Comparison of ENCODE assay signal across 1 cellular context in the genomic region with DNA sequence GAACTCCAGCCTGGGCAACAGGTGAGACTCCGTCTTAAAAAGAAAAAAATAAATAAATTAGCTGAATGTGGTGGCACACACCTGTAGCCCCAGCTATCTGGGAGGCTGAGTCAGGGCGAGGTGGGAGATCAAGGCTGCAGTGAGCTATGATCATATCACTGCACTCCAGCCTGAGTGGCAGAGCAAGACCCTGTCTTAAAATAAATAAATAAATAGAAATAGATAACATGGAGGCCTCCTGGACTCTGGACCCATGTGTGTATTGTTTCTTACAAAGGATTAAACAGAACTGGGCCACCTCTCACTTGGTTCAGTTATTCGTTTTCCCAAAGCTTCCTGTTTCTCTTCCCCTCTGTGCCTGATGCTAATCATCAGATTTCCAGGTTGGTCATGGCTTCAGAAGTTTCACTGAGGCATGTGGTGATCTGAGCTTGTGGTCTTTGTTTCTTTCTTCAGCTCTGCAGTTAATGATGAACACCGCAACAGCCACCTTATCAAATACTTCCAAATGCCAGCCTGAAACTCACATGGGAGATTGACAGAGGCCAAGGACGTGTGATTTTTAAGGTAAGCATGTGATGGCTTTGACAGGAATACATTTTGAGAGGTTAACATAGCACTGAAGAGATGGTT.
TF ChIP-seq lines count a peak whose summit lies in the region.

No MANE protein-coding gene starts in this region.

TF ChIP-seq in HepG2, 621 proteins besides CTCF, POLR2A, EP300 and RAD21 (continued from another document and continues in another):
- TF ChIP-seq HDAC2 (CRISPR knock-in tag; IDR thresholded peaks at IDR 0.05) (peak; percentile 23), NFRKB (IDR thresholded peaks at IDR 0.05) (no peak), PRDM4 (CRISPR knock-in tag; IDR thresholded peaks at IDR 0.05; ENCODE audit: borderline replicate concordance) (no peak), DMAP1 (CRISPR knock-in tag; IDR thresholded peaks at IDR 0.05) (no peak), SALL1 (CRISPR knock-in tag; IDR thresholded peaks at IDR 0.05) (peak; percentile 62), ZBTB3 (CRISPR knock-in tag; IDR thresholded peaks at IDR 0.05; ENCODE audit: borderline replicate concordance, low read depth) (peak; percentile 90; the same call in 1 of the 2 replicates), ZNF24 (IDR thresholded peaks at IDR 0.05) (peak; percentile 53; the same call in 1 of the 2 replicates), CCDC6 (CRISPR knock-in tag; IDR thresholded peaks at IDR 0.05) (peak; percentile 41; the same call in 1 of the 2 replicates), HBP1 (CRISPR knock-in tag; IDR thresholded peaks at IDR 0.05; ENCODE audit: low read depth) (0 out of 2 replicates have a peak, but pooled peaks have one; percentile 42), ZBTB25 (CRISPR knock-in tag; IDR thresholded peaks at IDR 0.05) (no peak), ZNF709 (CRISPR knock-in tag; IDR thresholded peaks at IDR 0.05) (peak; percentile 38; the same call in 1 of the 2 replicates), POLR2AphosphoS2 (IDR thresholded peaks at IDR 0.05; ENCODE audit: low read depth, low read length) (no peak), ZNF44 (CRISPR knock-in tag; IDR thresholded peaks at IDR 0.05) (0 out of 2 replicates have a peak, but pooled peaks have one; percentile 31), SMAD3 (CRISPR knock-in tag; IDR thresholded peaks at IDR 0.05) (no peak; the same call in 1 of the 2 replicates), AGO1 (IDR thresholded peaks at IDR 0.05; ENCODE audit: low read depth, low read length, poor library complexity, severe bottlenecking) (no peak), NCOR1 (IDR thresholded peaks at IDR 0.05; ENCODE audit: borderline replicate concordance, low read length) (peak; percentile 76; the same call in 1 of the 2 replicates), ZNF616 (CRISPR knock-in tag; IDR thresholded peaks at IDR 0.05; ENCODE audit: low read depth) (no peak), ZKSCAN5 (CRISPR knock-in tag; IDR thresholded peaks at IDR 0.05) (no peak), NBN (conservative IDR thresholded peaks at IDR 0.05) (no peak), ZFP36 (IDR thresholded peaks at IDR 0.05; ENCODE audit: borderline replicate concordance, low read depth, low read length, partially characterized antibody) (no peak), RCOR2 (CRISPR knock-in tag; IDR thresholded peaks at IDR 0.05) (peak; percentile 95), GFI1 (CRISPR knock-in tag; IDR thresholded peaks at IDR 0.05; ENCODE audit: borderline replicate concordance) (peak; percentile 88; the same call in 1 of the 2 replicates), ZNF839 (CRISPR knock-in tag; IDR thresholded peaks at IDR 0.05; ENCODE audit: borderline replicate concordance) (no peak), BORCS8-MEF2B (CRISPR knock-in tag; IDR thresholded peaks at IDR 0.05) (0 out of 2 replicates have a peak, but pooled peaks have one; percentile 17), ZNF101 (CRISPR knock-in tag; IDR thresholded peaks at IDR 0.05; ENCODE audit: borderline replicate concordance, low read depth) (no peak), GABPB1 (CRISPR knock-in tag; IDR thresholded peaks at IDR 0.05) (no peak), ZFP1 (CRISPR knock-in tag; IDR thresholded peaks at IDR 0.05) (no peak), RORA (CRISPR knock-in tag; IDR thresholded peaks at IDR 0.05) (no peak), HDAC1 (CRISPR knock-in tag; IDR thresholded peaks at IDR 0.05) (0 out of 2 replicates have a peak, but pooled peaks have one; percentile 29), SNAI1 (CRISPR knock-in tag; IDR thresholded peaks at IDR 0.05; ENCODE audit: borderline replicate concordance) (no peak)
- TF ChIP-seq, protein P1, sequence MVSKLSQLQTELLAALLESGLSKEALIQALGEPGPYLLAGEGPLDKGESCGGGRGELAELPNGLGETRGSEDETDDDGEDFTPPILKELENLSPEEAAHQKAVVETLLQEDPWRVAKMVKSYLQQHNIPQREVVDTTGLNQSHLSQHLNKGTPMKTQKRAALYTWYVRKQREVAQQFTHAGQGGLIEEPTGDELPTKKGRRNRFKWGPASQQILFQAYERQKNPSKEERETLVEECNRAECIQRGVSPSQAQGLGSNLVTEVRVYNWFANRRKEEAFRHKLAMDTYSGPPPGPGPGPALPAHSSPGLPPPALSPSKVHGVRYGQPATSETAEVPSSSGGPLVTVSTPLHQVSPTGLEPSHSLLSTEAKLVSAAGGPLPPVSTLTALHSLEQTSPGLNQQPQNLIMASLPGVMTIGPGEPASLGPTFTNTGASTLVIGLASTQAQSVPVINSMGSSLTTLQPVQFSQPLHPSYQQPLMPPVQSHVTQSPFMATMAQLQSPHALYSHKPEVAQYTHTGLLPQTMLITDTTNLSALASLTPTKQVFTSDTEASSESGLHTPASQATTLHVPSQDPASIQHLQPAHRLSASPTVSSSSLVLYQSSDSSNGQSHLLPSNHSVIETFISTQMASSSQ (IDR thresholded peaks at IDR 0.05; ENCODE audit: low read depth), result no peak; the same call in 1 of the 2 replicates
- TF ChIP-seq, protein P1 (CRISPR knock-in tag; IDR thresholded peaks at IDR 0.05; ENCODE audit: borderline replicate concordance), result peak; percentile 52; the same call in 1 of the 2 replicates
- TF ChIP-seq, protein P2, sequence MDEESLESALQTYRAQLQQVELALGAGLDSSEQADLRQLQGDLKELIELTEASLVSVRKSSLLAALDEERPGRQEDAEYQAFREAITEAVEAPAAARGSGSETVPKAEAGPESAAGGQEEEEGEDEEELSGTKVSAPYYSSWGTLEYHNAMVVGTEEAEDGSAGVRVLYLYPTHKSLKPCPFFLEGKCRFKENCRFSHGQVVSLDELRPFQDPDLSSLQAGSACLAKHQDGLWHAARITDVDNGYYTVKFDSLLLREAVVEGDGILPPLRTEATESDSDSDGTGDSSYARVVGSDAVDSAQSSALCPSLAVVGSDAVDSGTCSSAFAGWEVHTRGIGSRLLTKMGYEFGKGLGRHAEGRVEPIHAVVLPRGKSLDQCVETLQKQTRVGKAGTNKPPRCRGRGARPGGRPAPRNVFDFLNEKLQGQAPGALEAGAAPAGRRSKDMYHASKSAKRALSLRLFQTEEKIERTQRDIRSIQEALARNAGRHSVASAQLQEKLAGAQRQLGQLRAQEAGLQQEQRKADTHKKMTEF (CRISPR knock-in tag; IDR thresholded peaks at IDR 0.05), result peak; percentile 61; the same call in 1 of the 2 replicates
- TF ChIP-seq, protein P3, sequence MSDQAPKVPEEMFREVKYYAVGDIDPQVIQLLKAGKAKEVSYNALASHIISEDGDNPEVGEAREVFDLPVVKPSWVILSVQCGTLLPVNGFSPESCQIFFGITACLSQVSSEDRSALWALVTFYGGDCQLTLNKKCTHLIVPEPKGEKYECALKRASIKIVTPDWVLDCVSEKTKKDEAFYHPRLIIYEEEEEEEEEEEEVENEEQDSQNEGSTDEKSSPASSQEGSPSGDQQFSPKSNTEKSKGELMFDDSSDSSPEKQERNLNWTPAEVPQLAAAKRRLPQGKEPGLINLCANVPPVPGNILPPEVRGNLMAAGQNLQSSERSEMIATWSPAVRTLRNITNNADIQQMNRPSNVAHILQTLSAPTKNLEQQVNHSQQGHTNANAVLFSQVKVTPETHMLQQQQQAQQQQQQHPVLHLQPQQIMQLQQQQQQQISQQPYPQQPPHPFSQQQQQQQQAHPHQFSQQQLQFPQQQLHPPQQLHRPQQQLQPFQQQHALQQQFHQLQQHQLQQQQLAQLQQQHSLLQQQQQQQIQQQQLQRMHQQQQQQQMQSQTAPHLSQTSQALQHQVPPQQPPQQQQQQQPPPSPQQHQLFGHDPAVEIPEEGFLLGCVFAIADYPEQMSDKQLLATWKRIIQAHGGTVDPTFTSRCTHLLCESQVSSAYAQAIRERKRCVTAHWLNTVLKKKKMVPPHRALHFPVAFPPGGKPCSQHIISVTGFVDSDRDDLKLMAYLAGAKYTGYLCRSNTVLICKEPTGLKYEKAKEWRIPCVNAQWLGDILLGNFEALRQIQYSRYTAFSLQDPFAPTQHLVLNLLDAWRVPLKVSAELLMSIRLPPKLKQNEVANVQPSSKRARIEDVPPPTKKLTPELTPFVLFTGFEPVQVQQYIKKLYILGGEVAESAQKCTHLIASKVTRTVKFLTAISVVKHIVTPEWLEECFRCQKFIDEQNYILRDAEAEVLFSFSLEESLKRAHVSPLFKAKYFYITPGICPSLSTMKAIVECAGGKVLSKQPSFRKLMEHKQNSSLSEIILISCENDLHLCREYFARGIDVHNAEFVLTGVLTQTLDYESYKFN (CRISPR knock-in tag; conservative IDR thresholded peaks at IDR 0.05), result peak; percentile 81
- TF ChIP-seq, protein P4, sequence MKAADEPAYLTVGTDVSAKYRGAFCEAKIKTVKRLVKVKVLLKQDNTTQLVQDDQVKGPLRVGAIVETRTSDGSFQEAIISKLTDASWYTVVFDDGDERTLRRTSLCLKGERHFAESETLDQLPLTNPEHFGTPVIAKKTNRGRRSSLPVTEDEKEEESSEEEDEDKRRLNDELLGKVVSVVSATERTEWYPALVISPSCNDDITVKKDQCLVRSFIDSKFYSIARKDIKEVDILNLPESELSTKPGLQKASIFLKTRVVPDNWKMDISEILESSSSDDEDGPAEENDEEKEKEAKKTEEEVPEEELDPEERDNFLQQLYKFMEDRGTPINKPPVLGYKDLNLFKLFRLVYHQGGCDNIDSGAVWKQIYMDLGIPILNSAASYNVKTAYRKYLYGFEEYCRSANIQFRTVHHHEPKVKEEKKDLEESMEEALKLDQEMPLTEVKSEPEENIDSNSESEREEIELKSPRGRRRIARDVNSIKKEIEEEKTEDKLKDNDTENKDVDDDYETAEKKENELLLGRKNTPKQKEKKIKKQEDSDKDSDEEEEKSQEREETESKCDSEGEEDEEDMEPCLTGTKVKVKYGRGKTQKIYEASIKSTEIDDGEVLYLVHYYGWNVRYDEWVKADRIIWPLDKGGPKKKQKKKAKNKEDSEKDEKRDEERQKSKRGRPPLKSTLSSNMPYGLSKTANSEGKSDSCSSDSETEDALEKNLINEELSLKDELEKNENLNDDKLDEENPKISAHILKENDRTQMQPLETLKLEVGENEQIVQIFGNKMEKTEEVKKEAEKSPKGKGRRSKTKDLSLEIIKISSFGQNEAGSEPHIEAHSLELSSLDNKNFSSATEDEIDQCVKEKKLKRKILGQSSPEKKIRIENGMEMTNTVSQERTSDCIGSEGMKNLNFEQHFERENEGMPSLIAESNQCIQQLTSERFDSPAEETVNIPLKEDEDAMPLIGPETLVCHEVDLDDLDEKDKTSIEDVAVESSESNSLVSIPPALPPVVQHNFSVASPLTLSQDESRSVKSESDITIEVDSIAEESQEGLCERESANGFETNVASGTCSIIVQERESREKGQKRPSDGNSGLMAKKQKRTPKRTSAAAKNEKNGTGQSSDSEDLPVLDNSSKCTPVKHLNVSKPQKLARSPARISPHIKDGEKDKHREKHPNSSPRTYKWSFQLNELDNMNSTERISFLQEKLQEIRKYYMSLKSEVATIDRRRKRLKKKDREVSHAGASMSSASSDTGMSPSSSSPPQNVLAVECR (CRISPR knock-in tag; IDR thresholded peaks at IDR 0.05; ENCODE audit: borderline replicate concordance), result peak; percentile 41; the same call in 1 of the 2 replicates
- TF ChIP-seq, protein P5, sequence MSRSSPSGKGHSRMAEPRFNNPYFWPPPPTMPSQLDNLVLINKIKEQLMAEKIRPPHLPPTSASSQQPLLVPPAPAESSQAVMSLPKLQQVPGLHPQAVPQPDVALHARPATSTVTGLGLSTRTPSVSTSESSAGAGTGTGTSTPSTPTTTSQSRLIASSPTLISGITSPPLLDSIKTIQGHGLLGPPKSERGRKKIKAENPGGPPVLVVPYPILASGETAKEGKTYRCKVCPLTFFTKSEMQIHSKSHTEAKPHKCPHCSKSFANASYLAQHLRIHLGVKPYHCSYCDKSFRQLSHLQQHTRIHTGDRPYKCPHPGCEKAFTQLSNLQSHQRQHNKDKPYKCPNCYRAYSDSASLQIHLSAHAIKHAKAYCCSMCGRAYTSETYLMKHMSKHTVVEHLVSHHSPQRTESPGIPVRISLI (CRISPR knock-in tag; IDR thresholded peaks at IDR 0.05; ENCODE audit: borderline replicate concordance), result 0 out of 2 replicates have a peak, but pooled peaks have one; percentile 33
